Comparison of ENCODE assay signal across 8 cellular contexts in genomic region chr11:107799245-107799859, GRCh38. TPM values are rescaled to one million over a fixed set of nuclear protein-coding genes. Genes with fewer than 3 reads are reported as not detected.
A peak's percentile ranks its signal among the peaks of the same experiment; 100 is the strongest.
DNase-seq lines count a peak whose midpoint lies in the region; ATAC-seq and TF ChIP-seq lines count a peak whose summit lies in the region.

No MANE protein-coding gene starts in this region.

- no peaks in the 10 kb centered on the region for H3K27me3 ChIP-seq in NT2/D1 (ENCODE audit: insufficient read depth, insufficient read length)
- H3K27me3 ChIP-seq in neural cell (ENCODE audit: insufficient read depth, low read depth, low read length): no peaks in the 10 kb centered on the region

- no peak overlapping the region for H3K4me2 ChIP-seq in neural cell (ENCODE audit: low read length)

- TF ChIP-seq RAD21 in neural cell (conservative IDR thresholded peaks at IDR 0.05): peak; percentile 32

- H3K36me3 ChIP-seq in NT2/D1 (ENCODE audit: insufficient read depth, insufficient read length, low read length) (peaks cover 10% of the 10 kb centered on the region), neural cell (ENCODE audit: insufficient read depth, low read length) (no peaks in the 10 kb centered on the region)

- no peaks in the 10 kb centered on the region for H4K20me1 ChIP-seq in neural cell (ENCODE audit: insufficient read depth)

- peak; percentile 67 for TF ChIP-seq CTCF in neural cell (IDR thresholded peaks at IDR 0.05; ENCODE audit: poor library complexity, severe bottlenecking)

- ATAC-seq in HG03460 (IDR thresholded peaks at IDR 0.05; ENCODE audit: unreplicated experiment): peak; percentile 86

- no peaks in the 10 kb centered on the region for H3K4me1 ChIP-seq in NT2/D1 (ENCODE audit: insufficient read depth, insufficient read length)

- H3K9ac ChIP-seq in NT2/D1 (ENCODE audit: insufficient read length, low read depth) (no peak overlapping the region), neural cell (ENCODE audit: low read length) (no peak overlapping the region)

- H2AFZ ChIP-seq in neural cell (ENCODE audit: low read depth, low read length): no peak overlapping the region

- H3K4me3 ChIP-seq in NT2/D1 (ENCODE audit: insufficient read length, low read depth) (no peak overlapping the region), neural cell (ENCODE audit: low read length) (no peak overlapping the region)

- no peaks in the 10 kb centered on the region for H3K9me2 ChIP-seq in neural cell (ENCODE audit: insufficient read depth, low read length)

- H3K27ac ChIP-seq in neural cell (ENCODE audit: low read length): no peak overlapping the region
- no peak overlapping the region for H3K27ac ChIP-seq in substantia nigra (ENCODE audit: low read depth, low read length, poor library complexity, severe bottlenecking)

- no peaks in the 10 kb centered on the region for H3K79me2 ChIP-seq in neural cell (replicated peaks; ENCODE audit: insufficient read depth, low read length)

- no peak for TF ChIP-seq EP300 in neural cell (conservative IDR thresholded peaks at IDR 0.05; ENCODE audit: poor library complexity, severe bottlenecking)

- H3K9me3 ChIP-seq in NT2/D1 (ENCODE audit: insufficient read depth, low read length): no peaks in the 10 kb centered on the region
- no peaks in the 10 kb centered on the region for H3K9me3 ChIP-seq in neural cell (ENCODE audit: low read length)

- peak; percentile 42 for DNase-seq in CMK (ENCODE audit: low read depth)
- peak; percentile 18 for DNase-seq in GM19240 (ENCODE audit: insufficient read length, low spot score)
- DNase-seq in NT2/D1 (ENCODE audit: low read depth, low spot score): peak; percentile 42
- DNase-seq in activated T-cell treated with anti-CD3 and anti-CD28 coated beads for 48 hours (ENCODE audit: low read depth): peak; percentile 36
- DNase-seq in fibroblast of gingiva (ENCODE audit: low read depth): peak; percentile 59
- peak in 34 of 49 donors; percentile 0 to 63 (median 32) for DNase-seq in substantia nigra (lab: John Stamatoyannopoulos, UW)

- no peaks in the 10 kb centered on the region for H3F3A ChIP-seq in neural cell (ENCODE audit: insufficient read depth, low read length, poor library complexity, severe bottlenecking)

TF ChIP-seq in neural cell, 6 proteins besides CTCF, POLR2A, EP300 and RAD21:
- no peak for TF ChIP-seq POLR2AphosphoS5 (IDR thresholded peaks at IDR 0.05)
- TF ChIP-seq TAF1 (IDR thresholded peaks at IDR 0.05; ENCODE audit: low read depth): no peak
- no peak for TF ChIP-seq SMC3 (conservative IDR thresholded peaks at IDR 0.05; ENCODE audit: poor library complexity)
- no peak for TF ChIP-seq EZH2 (IDR thresholded peaks at IDR 0.05; ENCODE audit: borderline replicate concordance, insufficient read depth, low read length, poor library complexity, severe bottlenecking)
- TF ChIP-seq, protein P1, sequence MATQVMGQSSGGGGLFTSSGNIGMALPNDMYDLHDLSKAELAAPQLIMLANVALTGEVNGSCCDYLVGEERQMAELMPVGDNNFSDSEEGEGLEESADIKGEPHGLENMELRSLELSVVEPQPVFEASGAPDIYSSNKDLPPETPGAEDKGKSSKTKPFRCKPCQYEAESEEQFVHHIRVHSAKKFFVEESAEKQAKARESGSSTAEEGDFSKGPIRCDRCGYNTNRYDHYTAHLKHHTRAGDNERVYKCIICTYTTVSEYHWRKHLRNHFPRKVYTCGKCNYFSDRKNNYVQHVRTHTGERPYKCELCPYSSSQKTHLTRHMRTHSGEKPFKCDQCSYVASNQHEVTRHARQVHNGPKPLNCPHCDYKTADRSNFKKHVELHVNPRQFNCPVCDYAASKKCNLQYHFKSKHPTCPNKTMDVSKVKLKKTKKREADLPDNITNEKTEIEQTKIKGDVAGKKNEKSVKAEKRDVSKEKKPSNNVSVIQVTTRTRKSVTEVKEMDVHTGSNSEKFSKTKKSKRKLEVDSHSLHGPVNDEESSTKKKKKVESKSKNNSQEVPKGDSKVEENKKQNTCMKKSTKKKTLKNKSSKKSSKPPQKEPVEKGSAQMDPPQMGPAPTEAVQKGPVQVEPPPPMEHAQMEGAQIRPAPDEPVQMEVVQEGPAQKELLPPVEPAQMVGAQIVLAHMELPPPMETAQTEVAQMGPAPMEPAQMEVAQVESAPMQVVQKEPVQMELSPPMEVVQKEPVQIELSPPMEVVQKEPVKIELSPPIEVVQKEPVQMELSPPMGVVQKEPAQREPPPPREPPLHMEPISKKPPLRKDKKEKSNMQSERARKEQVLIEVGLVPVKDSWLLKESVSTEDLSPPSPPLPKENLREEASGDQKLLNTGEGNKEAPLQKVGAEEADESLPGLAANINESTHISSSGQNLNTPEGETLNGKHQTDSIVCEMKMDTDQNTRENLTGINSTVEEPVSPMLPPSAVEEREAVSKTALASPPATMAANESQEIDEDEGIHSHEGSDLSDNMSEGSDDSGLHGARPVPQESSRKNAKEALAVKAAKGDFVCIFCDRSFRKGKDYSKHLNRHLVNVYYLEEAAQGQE (IDR thresholded peaks at IDR 0.05; ENCODE audit: borderline replicate concordance): no peak
- TF ChIP-seq MXI1 (conservative IDR thresholded peaks at IDR 0.05; ENCODE audit: poor library complexity, severe bottlenecking): no peak

RNA-seq across cellular contexts. Expression of gene SLC35F2, which starts 59.2 kb away (rescaled TPM):
- 0.59 and 0.60 TPM in 2 replicates for polyA plus RNA-seq in neural cell
- not detected in 2 replicates for polyA minus RNA-seq in neural cell
